ENCODE assay signal across 13 cellular contexts in the genomic region with DNA sequence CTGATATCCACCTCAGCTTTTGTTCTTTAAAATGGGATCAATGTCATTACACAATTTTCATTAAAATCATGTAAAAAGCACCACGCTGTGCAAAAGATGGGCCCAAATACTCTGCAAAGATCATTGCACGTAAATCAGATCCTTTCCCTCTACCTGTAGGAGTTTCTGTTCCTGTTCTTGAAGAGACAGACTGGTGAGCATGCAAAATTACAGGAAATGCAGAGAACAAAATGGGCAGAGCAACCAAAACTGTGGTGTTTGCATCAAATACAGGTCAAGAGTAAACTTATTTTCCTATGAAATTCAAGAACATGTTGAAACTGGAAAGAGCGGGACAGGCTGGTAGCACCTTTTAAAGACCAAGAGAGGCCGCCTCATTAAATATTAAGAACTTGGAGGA.
DNase-seq lines count a peak whose midpoint lies in the region; ATAC-seq and TF ChIP-seq lines count a peak whose summit lies in the region.
"Had no signal": no experiment of that assay in that cellular context is flagged by ENCODE, and none has a peak within 500 bp of the region (broad histone marks: within the 10 kb centered on the region; RNA-seq: fewer than 3 reads in every experiment).

No MANE protein-coding gene starts in this region.

- H3K27ac Mint-ChIP-seq in GM23338 (no peak overlapping the region), progenitor cell of endocrine pancreas (no peak overlapping the region)
- H3K27ac Mint-ChIP-seq: activated CD4-positive, alpha-beta T cell treated with anti-CD3 and anti-CD28 coated beads, Interleukin-2, amount 10 ng/mL, durations not matched to agents 7 days and 5 days; activated naive CD8-positive, alpha-beta T cell treated with anti-CD3 and anti-CD28 coated beads, Interleukin-2, amount 10 ng/mL, durations not matched to agents 7 days and 5 days; dendritic cell treated with granulocyte-macrophage colony-stimulating factor and Interleukin-4, amounts not matched to agents 40 ng/mL and 50 ng/mL, for 4 days had no signal

- H3K36me3 ChIP-seq in GM23338 (ENCODE audit: insufficient read depth) (no peaks in the 10 kb centered on the region), uterus (no peaks in the 10 kb centered on the region)
- H3K36me3 ChIP-seq: gastroesophageal sphincter, SJCRH30 had no signal

- ATAC-seq in GM23338 (no peak), HG03175 (IDR thresholded peaks at IDR 0.05; ENCODE audit: unreplicated experiment) (peak; percentile 98)
- ATAC-seq: gastroesophageal sphincter, left lobe of liver had no signal

- peaks cover 33% of the 10 kb centered on the region for H3K4me1 Mint-ChIP-seq in GM23338
- H3K4me1 Mint-ChIP-seq in progenitor cell of endocrine pancreas (ENCODE audit: low read depth): peaks cover 11% of the 10 kb centered on the region
- H3K4me1 Mint-ChIP-seq: activated CD4-positive, alpha-beta T cell treated with anti-CD3 and anti-CD28 coated beads, Interleukin-2, amount 10 ng/mL, durations not matched to agents 7 days and 5 days; activated naive CD8-positive, alpha-beta T cell treated with anti-CD3 and anti-CD28 coated beads, Interleukin-2, amount 10 ng/mL, durations not matched to agents 7 days and 5 days had no signal

- H3K4me3 ChIP-seq in GM23338: no peak overlapping the region
- no peak overlapping the region for H3K4me3 ChIP-seq in uterus
- H3K4me3 ChIP-seq: gastroesophageal sphincter, SJCRH30 had no signal

- H3K9me3 ChIP-seq in uterus: no peaks in the 10 kb centered on the region
- H3K9me3 ChIP-seq: gastroesophageal sphincter, SJCRH30 had no signal

- H3K79me2 ChIP-seq in GM23338 (replicated peaks; ENCODE audit: insufficient read depth): no peaks in the 10 kb centered on the region

- no peak overlapping the region for H3K4me2 ChIP-seq in GM23338

- intact Hi-C loops in uterus (cut with DNase I; ENCODE audit: low total_unique reads): no loop called here

- no peaks in the 10 kb centered on the region for H3F3A ChIP-seq in GM23338 (replicated peaks; ENCODE audit: low read depth)

- H3K9me3 Mint-ChIP-seq in GM23338 (peaks cover 13% of the 10 kb centered on the region), progenitor cell of endocrine pancreas (ENCODE audit: low read depth) (no peaks in the 10 kb centered on the region)
- H3K9me3 Mint-ChIP-seq: activated CD4-positive, alpha-beta T cell treated with anti-CD3 and anti-CD28 coated beads, Interleukin-2, amount 10 ng/mL, durations not matched to agents 7 days and 5 days; activated naive CD8-positive, alpha-beta T cell treated with anti-CD3 and anti-CD28 coated beads, Interleukin-2, amount 10 ng/mL, durations not matched to agents 7 days and 5 days; dendritic cell treated with granulocyte-macrophage colony-stimulating factor and Interleukin-4, amounts not matched to agents 40 ng/mL and 50 ng/mL, for 4 days had no signal

- H3K27ac ChIP-seq in GM23338 (ENCODE audit: low read depth): no peak overlapping the region
- H3K27ac ChIP-seq in uterus: no peak overlapping the region
- H3K27ac ChIP-seq: gastroesophageal sphincter, SJCRH30 had no signal

- H2AFZ ChIP-seq in GM23338: peak overlapping the region; percentile 23; the same call in 1 of the 2 replicates

- DNase-seq in GM19238 (ENCODE audit: insufficient read length, low spot score) (peak; percentile 13), GM23338 (ENCODE audit: low spot score) (no peak), progenitor cell of endocrine pancreas (ENCODE audit: low spot score, unreplicated experiment) (no peak), NCI-H1092 treated with DMSO at 0.1 percent for 48 hours (lab: John Stamatoyannopoulos, UW) (no peak), uterus (no peak), NCI-H446 treated with DMSO at 0.1 percent for 48 hours (lab: John Stamatoyannopoulos, UW) (no peak)
- DNase-seq: activated CD4-positive, alpha-beta T cell treated with anti-CD3 and anti-CD28 coated beads, Interleukin-2, amount 10 ng/mL, durations not matched to agents 7 days and 5 days; activated naive CD8-positive, alpha-beta T cell treated with anti-CD3 and anti-CD28 coated beads, Interleukin-2, amount 10 ng/mL, durations not matched to agents 7 days and 5 days; SJCRH30 had no signal

- H3K27me3 Mint-ChIP-seq in GM23338 (ENCODE audit: insufficient read depth, low read depth, poor library complexity): peaks cover 4% of the 10 kb centered on the region
- H3K27me3 Mint-ChIP-seq in progenitor cell of endocrine pancreas: no peaks in the 10 kb centered on the region
- H3K27me3 Mint-ChIP-seq: activated CD4-positive, alpha-beta T cell treated with anti-CD3 and anti-CD28 coated beads, Interleukin-2, amount 10 ng/mL, durations not matched to agents 7 days and 5 days; activated naive CD8-positive, alpha-beta T cell treated with anti-CD3 and anti-CD28 coated beads, Interleukin-2, amount 10 ng/mL, durations not matched to agents 7 days and 5 days; dendritic cell treated with granulocyte-macrophage colony-stimulating factor and Interleukin-4, amounts not matched to agents 40 ng/mL and 50 ng/mL, for 4 days had no signal

- H3K36me3 Mint-ChIP-seq in GM23338 (ENCODE audit: low read depth) (peaks cover 13% of the 10 kb centered on the region), progenitor cell of endocrine pancreas (ENCODE audit: insufficient read depth) (no peaks in the 10 kb centered on the region)
- H3K36me3 Mint-ChIP-seq: activated naive CD8-positive, alpha-beta T cell treated with anti-CD3 and anti-CD28 coated beads, Interleukin-2, amount 10 ng/mL, durations not matched to agents 7 days and 5 days had no signal

- TF ChIP-seq CTCF in GM23338 (conservative IDR thresholded peaks at IDR 0.05; ENCODE audit: low read depth in 2 of 2): no peak
- no peak for TF ChIP-seq CTCF in progenitor cell of endocrine pancreas (IDR thresholded peaks at IDR 0.05; ENCODE audit: unreplicated experiment)
- no peak for TF ChIP-seq CTCF in uterus (IDR thresholded peaks at IDR 0.05)

- TF ChIP-seq POLR2A in uterus (IDR thresholded peaks at IDR 0.05): no peak

- H3K4me1 ChIP-seq in GM23338 (ENCODE audit: insufficient read depth): peaks cover 39% of the 10 kb centered on the region
- H3K4me1 ChIP-seq in uterus: no peaks in the 10 kb centered on the region
- H3K4me1 ChIP-seq: SJCRH30 had no signal

- H3K9me2 ChIP-seq in GM23338 (ENCODE audit: insufficient read depth): peaks cover 2% of the 10 kb centered on the region; the same call in 1 of the 2 replicates

- no peak overlapping the region for H3K4me3 Mint-ChIP-seq in GM23338
- H3K4me3 Mint-ChIP-seq in progenitor cell of endocrine pancreas (ENCODE audit: low read depth): no peak overlapping the region
- H3K4me3 Mint-ChIP-seq: activated CD4-positive, alpha-beta T cell treated with anti-CD3 and anti-CD28 coated beads, Interleukin-2, amount 10 ng/mL, durations not matched to agents 7 days and 5 days; activated naive CD8-positive, alpha-beta T cell treated with anti-CD3 and anti-CD28 coated beads, Interleukin-2, amount 10 ng/mL, durations not matched to agents 7 days and 5 days; dendritic cell treated with granulocyte-macrophage colony-stimulating factor and Interleukin-4, amounts not matched to agents 40 ng/mL and 50 ng/mL, for 4 days had no signal

- no peaks in the 10 kb centered on the region for H4K20me1 ChIP-seq in GM23338 (replicated peaks; ENCODE audit: insufficient read depth)

- no peaks in the 10 kb centered on the region for H3K27me3 ChIP-seq in GM23338 (ENCODE audit: insufficient read depth)
- H3K27me3 ChIP-seq in uterus: no peaks in the 10 kb centered on the region
- H3K27me3 ChIP-seq: gastroesophageal sphincter, SJCRH30 had no signal

TF ChIP-seq in GM23338, 12 proteins besides CTCF, POLR2A, EP300 and RAD21:
- TF ChIP-seq, protein P1, sequence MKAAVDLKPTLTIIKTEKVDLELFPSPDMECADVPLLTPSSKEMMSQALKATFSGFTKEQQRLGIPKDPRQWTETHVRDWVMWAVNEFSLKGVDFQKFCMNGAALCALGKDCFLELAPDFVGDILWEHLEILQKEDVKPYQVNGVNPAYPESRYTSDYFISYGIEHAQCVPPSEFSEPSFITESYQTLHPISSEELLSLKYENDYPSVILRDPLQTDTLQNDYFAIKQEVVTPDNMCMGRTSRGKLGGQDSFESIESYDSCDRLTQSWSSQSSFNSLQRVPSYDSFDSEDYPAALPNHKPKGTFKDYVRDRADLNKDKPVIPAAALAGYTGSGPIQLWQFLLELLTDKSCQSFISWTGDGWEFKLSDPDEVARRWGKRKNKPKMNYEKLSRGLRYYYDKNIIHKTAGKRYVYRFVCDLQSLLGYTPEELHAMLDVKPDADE (IDR thresholded peaks at IDR 0.05): no peak
- TF ChIP-seq NANOG (IDR thresholded peaks at IDR 0.05; ENCODE audit: borderline replicate concordance): no peak
- no peak for TF ChIP-seq EZH2 (IDR thresholded peaks at IDR 0.05; ENCODE audit: low read depth, unreplicated experiment)
